Comparison of ENCODE assay signal across 9 cellular contexts in the genomic region with DNA sequence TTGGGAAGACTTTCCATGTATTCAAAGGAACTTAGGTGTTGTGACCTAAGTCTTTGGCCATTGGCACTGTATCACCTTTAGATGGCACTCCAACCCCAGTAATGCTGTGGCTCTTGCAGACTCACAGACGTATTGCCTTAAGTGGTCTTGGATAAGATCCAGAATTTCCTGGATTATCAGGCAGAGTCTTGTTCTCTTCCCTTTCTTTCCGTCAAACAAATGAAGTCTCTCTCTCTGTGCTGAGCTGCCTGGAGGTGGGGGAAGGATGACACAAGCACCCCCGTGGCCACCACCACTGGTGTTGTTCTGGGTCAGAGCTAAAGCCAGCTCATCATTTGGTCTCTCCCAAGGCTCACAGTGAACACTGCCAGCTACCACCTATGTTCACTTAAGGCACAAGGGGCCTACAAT.
DNase-seq lines count a peak whose midpoint lies in the region; ATAC-seq and TF ChIP-seq lines count a peak whose summit lies in the region.
"Had no signal": no experiment of that assay in that cellular context is flagged by ENCODE, and none has a peak within 500 bp of the region (broad histone marks: within the 10 kb centered on the region; RNA-seq: fewer than 3 reads in every experiment).

No MANE protein-coding gene starts in this region.

- no peak overlapping the region for H3K27ac Mint-ChIP-seq in T-helper 17 cell
- H3K27ac Mint-ChIP-seq: activated naive CD4-positive, alpha-beta T cell treated with anti-CD3 and anti-CD28 coated beads, Interleukin-2, amount 50 U/mL, for 24 hours had no signal

- no peaks in the 10 kb centered on the region for H3K4me1 Mint-ChIP-seq in T-helper 17 cell
- H3K4me1 Mint-ChIP-seq: activated naive CD4-positive, alpha-beta T cell treated with anti-CD3 and anti-CD28 coated beads, Interleukin-2, amount 50 U/mL, for 24 hours had no signal

- no peaks in the 10 kb centered on the region for H3K4me1 ChIP-seq in mucosa of descending colon (ENCODE audit: low read depth)

- H3K4me3 ChIP-seq in mucosa of descending colon: no peak overlapping the region

- H3K9me3 ChIP-seq in mucosa of descending colon (no peaks in the 10 kb centered on the region), T-helper 17 cell (ENCODE audit: control insufficient read depth, low read length, poor library complexity, severe bottlenecking) (no peaks in the 10 kb centered on the region)

- intact Hi-C loops in mucosa of descending colon (cut with DNase I, micrococcal nuclease): no loop called here

- no peaks in the 10 kb centered on the region for H3K27me3 Mint-ChIP-seq in T-helper 17 cell
- H3K27me3 Mint-ChIP-seq: activated naive CD4-positive, alpha-beta T cell treated with anti-CD3 and anti-CD28 coated beads, Interleukin-2, amount 50 U/mL, for 24 hours had no signal

- DNase-seq in ELR (ENCODE audit: low read depth) (peak; percentile 85), NCI-H187 (lab: John Stamatoyannopoulos, UW) (peak; percentile 12 to 37), astrocyte of the hippocampus (ENCODE audit: low read depth, low spot score) (peak; percentile 50), mucosa of descending colon (peak in 1 of 3 donors; percentile 56), T-helper 17 cell (no peak), NCI-H1930 (lab: John Stamatoyannopoulos, UW) (no peak), NOMO-1 treated with DMSO at 0.1 percent for 48 hours (lab: John Stamatoyannopoulos, UW; ENCODE audit: unreplicated experiment) (no peak)

- H3K4me3 Mint-ChIP-seq in T-helper 17 cell: no peak overlapping the region
- H3K4me3 Mint-ChIP-seq: activated naive CD4-positive, alpha-beta T cell treated with anti-CD3 and anti-CD28 coated beads, Interleukin-2, amount 50 U/mL, for 24 hours had no signal

- no peak for TF ChIP-seq CTCF in mucosa of descending colon (IDR thresholded peaks at IDR 0.05)

- H3K36me3 ChIP-seq in mucosa of descending colon (ENCODE audit: low read depth): no peaks in the 10 kb centered on the region

- no peaks in the 10 kb centered on the region for H3K36me3 Mint-ChIP-seq in T-helper 17 cell (ENCODE audit: low read depth)
- H3K36me3 Mint-ChIP-seq: activated naive CD4-positive, alpha-beta T cell treated with anti-CD3 and anti-CD28 coated beads, Interleukin-2, amount 50 U/mL, for 24 hours had no signal

- ATAC-seq in mucosa of descending colon (peak; percentile 60), T-helper 17 cell (no peak), GM21447 (IDR thresholded peaks at IDR 0.05; ENCODE audit: unreplicated experiment) (no peak)

Comparison
In these comparisons a context has a peak if more than half of its experiments do, and no peak if none do; other contexts are left out.
1. DNase-seq: peak in ELR (single experiment), NCI-H187 (2 of 2) and astrocyte of the hippocampus (single experiment); none in T-helper 17 cell (0 of 3), NCI-H1930 (0 of 2) and NOMO-1 treated with DMSO at 0.1 percent for 48 hours (single experiment).